ENCODE assay signal across 17 cellular contexts in genomic region chr4:13329340-13329850, GRCh38.
"Had no signal": no experiment of that assay in that cellular context is flagged by ENCODE, and none has a peak within 500 bp of the region (broad histone marks: within the 10 kb centered on the region; RNA-seq: fewer than 3 reads in every experiment).

No MANE protein-coding gene starts in this region.

- H3K27me3 ChIP-seq: cardiac muscle cell, gastrocnemius medialis, neutrophil, ovary, right atrium auricular region, thyroid gland, upper lobe of right lung had no signal

- H3K27ac ChIP-seq: cardiac muscle cell, gastrocnemius medialis, neutrophil, ovary, psoas muscle, right atrium auricular region, thyroid gland, upper lobe of right lung, WERI-Rb-1 had no signal

- H3K4me3 ChIP-seq: cardiac muscle cell, gastrocnemius medialis, ovary, psoas muscle, right atrium auricular region, thyroid gland, upper lobe of right lung had no signal

- ATAC-seq: activated CD8-positive, alpha-beta T cell treated with anti-CD3 and anti-CD28 coated beads, Interleukin-2, amount 10 ng/mL, durations not matched to agents 7 days and 5 days; activated naive CD8-positive, alpha-beta T cell treated with anti-CD3 and anti-CD28 coated beads, Interleukin-2, amount 50 U/mL, for 24 hours; gastrocnemius medialis; psoas muscle; upper lobe of right lung had no signal

- H3K4me1 ChIP-seq: gastrocnemius medialis, psoas muscle, right atrium auricular region, upper lobe of right lung had no signal

- DNase-seq: activated CD4-positive, alpha-beta T cell treated with anti-CD3 and anti-CD28 coated beads, Interleukin-2, amount 10 ng/mL, durations not matched to agents 7 days and 5 days; activated CD4-positive, CD25-positive, alpha-beta regulatory T cell treated with anti-CD3 and anti-CD28 coated beads, Interleukin-2, amount 50 U/mL, for 72 hours; activated CD8-positive, alpha-beta T cell treated with anti-CD3 and anti-CD28 coated beads, Interleukin-2, amount 10 ng/mL, durations not matched to agents 7 days and 5 days; activated gamma-delta T cell; activated naive CD4-positive, alpha-beta T cell treated with anti-CD3 and anti-CD28 coated beads, Interleukin-2, amount 50 U/mL, for 16 hours; activated naive CD8-positive, alpha-beta T cell treated with anti-CD3 and anti-CD28 coated beads, Interleukin-2, amount 50 U/mL, for 24 hours; gastrocnemius medialis; hippocampal formation; ovary; psoas muscle; substantia nigra; thyroid gland; upper lobe of right lung; WERI-Rb-1 had no signal
